ENCODE assay signal across 13 cellular contexts in genomic region chr6:131443514-131443913, GRCh38.
DNase-seq lines count a peak whose midpoint lies in the region; FAIRE-seq and TF ChIP-seq lines count a peak whose summit lies in the region.
"Had no signal": no experiment of that assay in that cellular context is flagged by ENCODE, and none has a peak within 500 bp of the region (broad histone marks: within the 10 kb centered on the region; RNA-seq: fewer than 3 reads in every experiment).

No MANE protein-coding gene starts in this region.

- peak overlapping the region in 7 of 8 donors; percentile 64 to 94 (median 77) for H3K27ac Mint-ChIP-seq in CD8-positive, alpha-beta memory T cell
- peak overlapping the region; percentile 93 for H3K27ac Mint-ChIP-seq in activated T-helper 2 cell treated with anti-CD3 and anti-CD28 coated beads, Interferon-gamma antibody, Interleukin-2, Interleukin-4, amounts not matched to agents 10 μg/mL and 5 μg/mL and 100 μg/mL, durations not matched to agents 14 hours and 24 hours and 36 hours
- H3K27ac Mint-ChIP-seq: mesothelial cell of epicardium had no signal

- H3K27me3 ChIP-seq in CD8-positive, alpha-beta memory T cell (ENCODE audit: insufficient read depth, low read length, poor library complexity, severe bottlenecking), result no peaks in the 10 kb centered on the region
- H3K27me3 ChIP-seq: pancreas, vagina had no signal

- no peaks in the 10 kb centered on the region for H3K9me3 ChIP-seq in CD8-positive, alpha-beta memory T cell (ENCODE audit: low read length)
- no peaks in the 10 kb centered on the region for H3K9me3 ChIP-seq in kidney (ENCODE audit: control insufficient read depth in 1 of 2, low read length in 2 of 2)
- H3K9me3 ChIP-seq: pancreas, vagina had no signal

- peaks cover 13% of the 10 kb centered on the region for H3K4me1 ChIP-seq in CD8-positive, alpha-beta memory T cell (ENCODE audit: insufficient read depth, low read length)
- no peaks in the 10 kb centered on the region for H3K4me1 ChIP-seq in kidney (ENCODE audit: control insufficient read depth in 1 of 2, insufficient read depth in 1 of 2, low read depth in 1 of 2, low read length in 2 of 2)
- H3K4me1 ChIP-seq: pancreas, vagina had no signal

- POLR2A ChIA-PET in CD8-positive, alpha-beta memory T cell (lab: Charles Lee), result no interaction called here

- H3K36me3 Mint-ChIP-seq in CD8-positive, alpha-beta memory T cell, result peaks cover 1 to 21% (median 2%) of the 10 kb centered on the region in 3 donors
- peaks cover 30% of the 10 kb centered on the region for H3K36me3 Mint-ChIP-seq in activated T-helper 2 cell treated with anti-CD3 and anti-CD28 coated beads, Interferon-gamma antibody, Interleukin-2, Interleukin-4, amounts not matched to agents 10 μg/mL and 5 μg/mL and 100 μg/mL, durations not matched to agents 14 hours and 24 hours and 36 hours (ENCODE audit: low read depth)
- H3K36me3 Mint-ChIP-seq: mesothelial cell of epicardium had no signal

- H3K36me3 ChIP-seq in CD8-positive, alpha-beta memory T cell (ENCODE audit: insufficient read depth, low read length), result no peaks in the 10 kb centered on the region
- no peaks in the 10 kb centered on the region for H3K36me3 ChIP-seq in kidney (ENCODE audit: control insufficient read depth in 1 of 2, insufficient read depth in 2 of 2, low read length in 2 of 2)
- H3K36me3 ChIP-seq: pancreas, vagina had no signal

- FAIRE-seq in H54 (lab: Jason Lieb, UNC), result no peak
- no peak for FAIRE-seq in kidney (lab: Jason Lieb, UNC)
- FAIRE-seq: pancreas had no signal

- no peak for TF ChIP-seq CTCF in kidney (IDR thresholded peaks at IDR 0.05; ENCODE audit: borderline replicate concordance, extremely low read depth, insufficient read depth)

- no peak for TF ChIP-seq POLR2A in H54 (IDR thresholded peaks at IDR 0.05; ENCODE audit: low read depth, low read length)

- peaks cover 26 to 39% (median 33%) of the 10 kb centered on the region in 3 donors for H3K4me1 Mint-ChIP-seq in CD8-positive, alpha-beta memory T cell
- peaks cover 38% of the 10 kb centered on the region for H3K4me1 Mint-ChIP-seq in activated T-helper 2 cell treated with anti-CD3 and anti-CD28 coated beads, Interferon-gamma antibody, Interleukin-2, Interleukin-4, amounts not matched to agents 10 μg/mL and 5 μg/mL and 100 μg/mL, durations not matched to agents 14 hours and 24 hours and 36 hours (ENCODE audit: low read depth)
- H3K4me1 Mint-ChIP-seq: mesothelial cell of epicardium had no signal

- peak overlapping the region; percentile 54 to 96 (median 82) for H3K4me3 Mint-ChIP-seq in CD8-positive, alpha-beta memory T cell
- peak overlapping the region; percentile 87 for H3K4me3 Mint-ChIP-seq in activated T-helper 2 cell treated with anti-CD3 and anti-CD28 coated beads, Interferon-gamma antibody, Interleukin-2, Interleukin-4, amounts not matched to agents 10 μg/mL and 5 μg/mL and 100 μg/mL, durations not matched to agents 14 hours and 24 hours and 36 hours (ENCODE audit: low read depth)
- H3K4me3 Mint-ChIP-seq: mesothelial cell of epicardium had no signal

- no peak overlapping the region for H3K9ac ChIP-seq in kidney (ENCODE audit: low read length in 2 of 2)

- peak overlapping the region; percentile 68 for H3K4me3 ChIP-seq in CD8-positive, alpha-beta memory T cell (ENCODE audit: low read length)
- H3K4me3 ChIP-seq in kidney (ENCODE audit: low read length in 2 of 2), result no peak overlapping the region
- H3K4me3 ChIP-seq: pancreas, vagina had no signal

- CTCF ChIA-PET in CD8-positive, alpha-beta memory T cell (lab: Charles Lee), result no interaction called here

- H3K9me3 Mint-ChIP-seq in CD8-positive, alpha-beta memory T cell, result peaks cover 0 to 2% (median 0%) of the 10 kb centered on the region in 5 donors
- H3K9me3 Mint-ChIP-seq in activated T-helper 2 cell treated with anti-CD3 and anti-CD28 coated beads, Interferon-gamma antibody, Interleukin-2, Interleukin-4, amounts not matched to agents 10 μg/mL and 5 μg/mL and 100 μg/mL, durations not matched to agents 14 hours and 24 hours and 36 hours, result peaks cover 9% of the 10 kb centered on the region

- intact Hi-C loops in activated T-helper 2 cell treated with anti-CD3 and anti-CD28 coated beads, Interferon-gamma antibody, Interleukin-2, Interleukin-4, amounts not matched to agents 10 μg/mL and 5 μg/mL and 100 μg/mL, durations not matched to agents 14 hours and 24 hours and 36 hours (cut with micrococcal nuclease), result loop anchor here (1.0 to 5.0 kb wide), 3 partner anchors 8 to 241 kb away; no protein-coding TSS in a partner anchor
- intact Hi-C loops in kidney (cut with DNase I), result no loop called here

- peak in 1 of 5 donors; percentile 48 for DNase-seq in CD8-positive, alpha-beta memory T cell
- peak; percentile 3 for DNase-seq in activated CD4-positive, CD25-positive, alpha-beta regulatory T cell treated with anti-CD3 and anti-CD28 coated beads, Interleukin-2, amount 50 U/mL, for 16 hours (ENCODE audit: low read depth, low spot score)
- peak; percentile 31 for DNase-seq in activated T-helper 2 cell treated with anti-CD3 and anti-CD28 coated beads, Interferon-gamma antibody, Interleukin-2, Interleukin-4, amounts not matched to agents 10 μg/mL and 5 μg/mL and 100 μg/mL, durations not matched to agents 14 hours and 24 hours and 36 hours (ENCODE audit: low spot score)
- DNase-seq in stimulated activated CD4-positive, alpha-beta T cell treated with anti-CD3 and anti-CD28 coated beads, Interleukin-12 subunit alpha, Interleukin-12 subunit beta, amount 100 ng/mL, for 24 hours (ENCODE audit: low read depth in 2 of 2), result peak; percentile 16 to 21
- DNase-seq in H54 (ENCODE audit: insufficient read length, low spot score) (no peak), kidney (no peak), NCI-H1092 (lab: John Stamatoyannopoulos, UW) (no peak), amygdala (lab: John Stamatoyannopoulos, UW) (no peak)
- DNase-seq: NCI-H226, pancreas, PC-3 had no signal

- H3K27me3 Mint-ChIP-seq in CD8-positive, alpha-beta memory T cell, result peaks cover 0 to 1% of the 10 kb centered on the region in 2 donors
- no peaks in the 10 kb centered on the region for H3K27me3 Mint-ChIP-seq in activated T-helper 2 cell treated with anti-CD3 and anti-CD28 coated beads, Interferon-gamma antibody, Interleukin-2, Interleukin-4, amounts not matched to agents 10 μg/mL and 5 μg/mL and 100 μg/mL, durations not matched to agents 14 hours and 24 hours and 36 hours (ENCODE audit: low read depth)

- H3K27ac ChIP-seq in CD8-positive, alpha-beta memory T cell (ENCODE audit: low read depth, low read length), result no peak overlapping the region
- no peak overlapping the region for H3K27ac ChIP-seq in kidney (ENCODE audit: low read depth in 2 of 2, low read length in 2 of 2)
- H3K27ac ChIP-seq: pancreas, vagina had no signal

Comparison
In these comparisons a context has a peak if more than half of its experiments do, and no peak if none do; other contexts are left out.
1. DNase-seq: peak in activated CD4-positive, CD25-positive, alpha-beta regulatory T cell treated with anti-CD3 and anti-CD28 coated beads, Interleukin-2, amount 50 U/mL, for 16 hours (single experiment), activated T-helper 2 cell treated with anti-CD3 and anti-CD28 coated beads, Interferon-gamma antibody, Interleukin-2, Interleukin-4, amounts not matched to agents 10 μg/mL and 5 μg/mL and 100 μg/mL, durations not matched to agents 14 hours and 24 hours and 36 hours (single experiment) and stimulated activated CD4-positive, alpha-beta T cell treated with anti-CD3 and anti-CD28 coated beads, Interleukin-12 subunit alpha, Interleukin-12 subunit beta, amount 100 ng/mL, for 24 hours (2 of 2); none in H54 (single experiment), kidney (single experiment), NCI-H1092 (single experiment) and amygdala (0 of 56).